ENCODE assay signal across 36 cellular contexts in genomic region chr18:14948163-14948540, GRCh38.
"Had no signal": no experiment of that assay in that cellular context is flagged by ENCODE, and none has a peak within 500 bp of the region (broad histone marks: within the 10 kb centered on the region; RNA-seq: fewer than 3 reads in every experiment).

No MANE protein-coding gene starts in this region.

- H3K36me3 ChIP-seq: adrenal gland, brain microvascular endothelial cell, breast epithelium, WERI-Rb-1 had no signal

- H3K36me3 Mint-ChIP-seq: activated naive CD4-positive, alpha-beta T cell treated with anti-CD3 and anti-CD28 coated beads, Interleukin-2, amount 50 U/mL, for 72 hours; activated naive CD8-positive, alpha-beta T cell treated with anti-CD3 and anti-CD28 coated beads for 36 hours had no signal

- H3K4me3 ChIP-seq: adrenal gland, body of pancreas, breast epithelium had no signal

- DNase-seq: activated CD4-positive, alpha-beta memory T cell treated with anti-CD3 and anti-CD28 coated beads, Interleukin-2, amount 10 ng/mL, durations not matched to agents 7 days and 5 days; activated CD4-positive, alpha-beta T cell treated with anti-CD3 and anti-CD28 coated beads for 1 hour; activated CD4-positive, alpha-beta T cell treated with anti-CD3 and anti-CD28 coated beads for 36 hours; activated CD4-positive, alpha-beta T cell treated with anti-CD3 and anti-CD28 coated beads for 48 hours; activated CD4-positive, alpha-beta T cell treated with anti-CD3 and anti-CD28 coated beads, Interleukin-2, amount 10 ng/mL, durations not matched to agents 7 days and 5 days; activated CD4-positive, alpha-beta T cell treated with anti-CD3 and anti-CD28 coated beads, Interleukin-2, amount 50 U/mL, for 48 hours; activated CD4-positive, CD25-positive, alpha-beta regulatory T cell; activated CD8-positive, alpha-beta memory T cell treated with anti-CD3 and anti-CD28 coated beads, Interleukin-2, amount 50 U/mL, for 48 hours; activated CD8-positive, alpha-beta T cell treated with anti-CD3 and anti-CD28 coated beads, Interleukin-2, amount 10 ng/mL, durations not matched to agents 7 days and 5 days; activated effector memory CD4-positive, alpha-beta T cell treated with Interleukin-2 at 50 U/mL for 16 hours; activated gamma-delta T cell; activated naive CD4-positive, alpha-beta T cell treated with anti-CD3 and anti-CD28 coated beads, Interleukin-2, amount 50 U/mL, for 16 hours; activated naive CD4-positive, alpha-beta T cell treated with Interleukin-2 at 50 U/mL for 16 hours; activated naive CD8-positive, alpha-beta T cell treated with anti-CD3 and anti-CD28 coated beads for 36 hours; activated T-cell treated with anti-CD3 and anti-CD28 coated beads, Interleukin-2, amount 50 U/mL, for 24 hours; activated T-cell treated with anti-CD3 and anti-CD28 coated beads, Interleukin-2, amount 50 U/mL, for 48 hours; amniotic stem cell; aorta; body of pancreas; brain microvascular endothelial cell; caudate nucleus; cerebellar nuclear complex; SW 1271; T-helper 1 cell; T-helper 2 cell; T-helper 9 cell; WERI-Rb-1 had no signal

- H3K27ac Mint-ChIP-seq: activated CD4-positive, alpha-beta memory T cell treated with anti-CD3 and anti-CD28 coated beads, Interleukin-2, amount 10 ng/mL, durations not matched to agents 7 days and 5 days; activated CD4-positive, alpha-beta T cell treated with anti-CD3 and anti-CD28 coated beads for 36 hours; activated CD4-positive, alpha-beta T cell treated with anti-CD3 and anti-CD28 coated beads, Interleukin-2, amount 10 ng/mL, durations not matched to agents 7 days and 5 days; activated CD8-positive, alpha-beta T cell treated with anti-CD3 and anti-CD28 coated beads, Interleukin-2, amount 10 ng/mL, durations not matched to agents 7 days and 5 days; activated naive CD4-positive, alpha-beta T cell treated with anti-CD3 and anti-CD28 coated beads, Interleukin-2, amount 50 U/mL, for 72 hours; activated naive CD8-positive, alpha-beta T cell treated with anti-CD3 and anti-CD28 coated beads for 36 hours; activated T-cell treated with anti-CD3 and anti-CD28 coated beads, Interleukin-2, amount 50 U/mL, for 24 hours; activated T-helper 2 cell treated with anti-CD3 and anti-CD28 coated beads, Interferon-gamma antibody, Interleukin-2, Interleukin-4, amounts not matched to agents 10 μg/mL and 5 μg/mL and 100 μg/mL, durations not matched to agents 14 hours and 24 hours and 36 hours; T-helper 1 cell treated with Interleukin-12 subunit alpha and Interleukin-12 subunit beta and Interleukin-4 antibody, amounts not matched to agents 30 μg/mL and 1 μg/mL, for 36 hours; T-helper 2 cell treated with Interferon-gamma antibody and Interleukin-4, amounts not matched to agents 5 μg/mL and 100 μg/mL, for 36 hours; WTC11 had no signal

- H3K27me3 Mint-ChIP-seq: activated CD4-positive, alpha-beta memory T cell treated with anti-CD3 and anti-CD28 coated beads, Interleukin-2, amount 10 ng/mL, durations not matched to agents 7 days and 5 days; activated CD4-positive, alpha-beta T cell treated with anti-CD3 and anti-CD28 coated beads for 36 hours; activated CD4-positive, alpha-beta T cell treated with anti-CD3 and anti-CD28 coated beads, Interleukin-2, amount 10 ng/mL, durations not matched to agents 7 days and 5 days; activated naive CD8-positive, alpha-beta T cell treated with anti-CD3 and anti-CD28 coated beads for 36 hours; activated T-cell treated with anti-CD3 and anti-CD28 coated beads, Interleukin-2, amount 50 U/mL, for 24 hours; central memory CD8-positive, alpha-beta T cell had no signal

- H3K4me1 ChIP-seq: adrenal gland, body of pancreas, breast epithelium had no signal

- H3K27me3 ChIP-seq: adrenal gland, body of pancreas, brain microvascular endothelial cell, breast epithelium had no signal

- H3K4me3 Mint-ChIP-seq: activated CD4-positive, alpha-beta memory T cell treated with anti-CD3 and anti-CD28 coated beads, Interleukin-2, amount 10 ng/mL, durations not matched to agents 7 days and 5 days; activated CD4-positive, alpha-beta T cell treated with anti-CD3 and anti-CD28 coated beads for 36 hours; activated CD4-positive, alpha-beta T cell treated with anti-CD3 and anti-CD28 coated beads, Interleukin-2, amount 10 ng/mL, durations not matched to agents 7 days and 5 days; activated CD8-positive, alpha-beta T cell treated with anti-CD3 and anti-CD28 coated beads, Interleukin-2, amount 10 ng/mL, durations not matched to agents 7 days and 5 days; activated naive CD8-positive, alpha-beta T cell treated with anti-CD3 and anti-CD28 coated beads for 36 hours; activated T-cell treated with anti-CD3 and anti-CD28 coated beads, Interleukin-2, amount 50 U/mL, for 24 hours; central memory CD8-positive, alpha-beta T cell; T-helper 1 cell treated with Interleukin-12 subunit alpha and Interleukin-12 subunit beta and Interleukin-4 antibody, amounts not matched to agents 30 μg/mL and 1 μg/mL, for 36 hours; T-helper 2 cell treated with Interferon-gamma antibody and Interleukin-4, amounts not matched to agents 5 μg/mL and 100 μg/mL, for 36 hours; WTC11 had no signal

- H3K9me3 ChIP-seq: adrenal gland, body of pancreas had no signal

- H3K9me3 Mint-ChIP-seq: activated CD4-positive, alpha-beta memory T cell treated with anti-CD3 and anti-CD28 coated beads, Interleukin-2, amount 10 ng/mL, durations not matched to agents 7 days and 5 days; activated CD4-positive, alpha-beta T cell treated with anti-CD3 and anti-CD28 coated beads, Interleukin-2, amount 10 ng/mL, durations not matched to agents 7 days and 5 days; activated naive CD4-positive, alpha-beta T cell treated with anti-CD3 and anti-CD28 coated beads, Interleukin-2, amount 50 U/mL, for 72 hours; activated naive CD8-positive, alpha-beta T cell treated with anti-CD3 and anti-CD28 coated beads for 36 hours; activated T-cell treated with anti-CD3 and anti-CD28 coated beads, Interleukin-2, amount 50 U/mL, for 24 hours; activated T-helper 2 cell treated with anti-CD3 and anti-CD28 coated beads, Interferon-gamma antibody, Interleukin-2, Interleukin-4, amounts not matched to agents 10 μg/mL and 5 μg/mL and 100 μg/mL, durations not matched to agents 14 hours and 24 hours and 36 hours; central memory CD8-positive, alpha-beta T cell; T-helper 1 cell treated with Interleukin-12 subunit alpha and Interleukin-12 subunit beta and Interleukin-4 antibody, amounts not matched to agents 30 μg/mL and 1 μg/mL, for 36 hours; T-helper 2 cell treated with Interferon-gamma antibody and Interleukin-4, amounts not matched to agents 5 μg/mL and 100 μg/mL, for 36 hours had no signal

- H3K4me1 Mint-ChIP-seq: activated CD4-positive, alpha-beta memory T cell treated with anti-CD3 and anti-CD28 coated beads, Interleukin-2, amount 10 ng/mL, durations not matched to agents 7 days and 5 days; activated CD4-positive, alpha-beta T cell treated with anti-CD3 and anti-CD28 coated beads for 36 hours; activated CD4-positive, alpha-beta T cell treated with anti-CD3 and anti-CD28 coated beads, Interleukin-2, amount 10 ng/mL, durations not matched to agents 7 days and 5 days; activated naive CD8-positive, alpha-beta T cell treated with anti-CD3 and anti-CD28 coated beads for 36 hours; central memory CD8-positive, alpha-beta T cell; WTC11 had no signal

- H3K27ac ChIP-seq: adrenal gland, body of pancreas, brain microvascular endothelial cell, breast epithelium, WERI-Rb-1 had no signal

- ATAC-seq: activated CD4-positive, alpha-beta T cell treated with anti-CD3 and anti-CD28 coated beads for 36 hours; activated CD4-positive, CD25-positive, alpha-beta regulatory T cell treated with anti-CD3 and anti-CD28 coated beads, Interleukin-2, amount 50 U/mL, for 24 hours; activated CD8-positive, alpha-beta T cell treated with anti-CD3 and anti-CD28 coated beads, Interleukin-2, amount 10 ng/mL, durations not matched to agents 7 days and 5 days; activated naive CD4-positive, alpha-beta T cell treated with anti-CD3 and anti-CD28 coated beads, Interleukin-2, amount 50 U/mL, for 72 hours; body of pancreas; WTC11 had no signal
